ENCODE assay signal across 19 cellular contexts in the genomic region with DNA sequence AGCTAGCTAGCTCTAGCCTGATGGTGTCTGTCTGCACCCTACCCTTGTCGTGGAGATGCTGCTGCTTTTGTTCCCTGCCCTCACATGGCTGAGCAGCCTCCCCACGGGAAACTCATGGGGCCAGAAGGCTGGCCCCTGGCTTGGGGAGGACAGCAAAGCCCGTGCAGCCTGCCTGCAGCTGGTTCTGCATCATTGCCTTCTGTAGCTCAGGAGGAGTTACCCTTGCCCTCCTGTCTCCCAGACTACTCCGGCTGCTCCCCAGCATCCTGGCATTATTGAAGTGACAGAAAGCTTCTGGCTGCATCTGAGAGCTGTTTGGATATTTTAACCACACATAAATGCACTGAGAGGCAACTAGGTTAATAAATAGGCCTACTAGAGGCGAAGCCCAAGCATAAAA.
A peak's percentile ranks its signal among the peaks of the same experiment; 100 is the strongest.
DNase-seq lines count a peak whose midpoint lies in the region; TF ChIP-seq lines count a peak whose summit lies in the region.
"Had no signal": no experiment of that assay in that cellular context is flagged by ENCODE, and none has a peak within 500 bp of the region (broad histone marks: within the 10 kb centered on the region; RNA-seq: fewer than 3 reads in every experiment).

No MANE protein-coding gene starts in this region.

- peak overlapping the region; percentile 74 for H2BK5ac ChIP-seq in mesenchymal stem cell (ENCODE audit: low read depth, low read length, poor library complexity, severe bottlenecking)
- no peak overlapping the region for H2BK5ac ChIP-seq in neuronal stem cell (ENCODE audit: low read length)

- H3K36me3 Mint-ChIP-seq in brain: peaks cover 5% of the 10 kb centered on the region
- H3K36me3 Mint-ChIP-seq: CD4-positive, CD25-positive, alpha-beta regulatory T cell had no signal

- no peak overlapping the region for H3K4me2 ChIP-seq in mesenchymal stem cell (ENCODE audit: low read length, poor library complexity, severe bottlenecking)
- no peak overlapping the region for H3K4me2 ChIP-seq in neuronal stem cell (ENCODE audit: insufficient read depth, low read length, poor library complexity, severe bottlenecking)
- no peak overlapping the region for H3K4me2 ChIP-seq in PC-9
- H3K4me2 ChIP-seq: A549 had no signal

- H3K9ac ChIP-seq in mesenchymal stem cell (ENCODE audit: low read length) (peak overlapping the region; percentile 7), neuronal stem cell (ENCODE audit: low read depth, low read length, poor library complexity) (no peak overlapping the region)

- CTCF ChIA-PET in AG04450 (lab: Charles Lee): no interaction called here
- CTCF ChIA-PET in PC-9 (lab: Charles Lee): no interaction called here

- H3K4me1 ChIP-seq in mesenchymal stem cell (ENCODE audit: control insufficient read depth, insufficient read depth, low read depth, low read length): peaks cover 18% of the 10 kb centered on the region
- peaks cover 2 to 3% of the 10 kb centered on the region in 2 donors for H3K4me1 ChIP-seq in neuronal stem cell (ENCODE audit: control insufficient read depth in 2 of 2, insufficient read depth in 1 of 2, low read depth in 1 of 2, low read length in 2 of 2)
- no peaks in the 10 kb centered on the region for H3K4me1 ChIP-seq in PC-9 (replicated peaks; ENCODE audit: insufficient read depth)
- H3K4me1 ChIP-seq: Peyer's patch had no signal

- H3K23ac ChIP-seq in mesenchymal stem cell (ENCODE audit: low read length in 2 of 2) (no peak overlapping the region), neuronal stem cell (ENCODE audit: low read depth, low read length, poor library complexity) (no peak overlapping the region)

- intact Hi-C loops in PC-9 (cut with micrococcal nuclease; ENCODE audit: unreplicated experiment): no loop called here

- H2AFZ ChIP-seq in mesenchymal stem cell (ENCODE audit: low read depth, low read length) (no peak overlapping the region), neuronal stem cell (ENCODE audit: low read length) (peak overlapping the region; percentile 65), PC-9 (no peak overlapping the region)

- H2AK5ac ChIP-seq in mesenchymal stem cell (ENCODE audit: low read length, severe bottlenecking): peak overlapping the region; percentile 84
- no peak overlapping the region for H2AK5ac ChIP-seq in neuronal stem cell (ENCODE audit: low read depth, low read length)

- H3K18ac ChIP-seq in mesenchymal stem cell (ENCODE audit: low read depth in 1 of 2, low read length in 2 of 2) (no peak overlapping the region), neuronal stem cell (ENCODE audit: low read length) (no peak overlapping the region)

- no peaks in the 10 kb centered on the region for H3F3A ChIP-seq in PC-9 (ENCODE audit: insufficient read depth, low read depth)

- H3K9me3 ChIP-seq in AG04450 (ENCODE audit: control insufficient read depth, insufficient read depth, low read length): peaks cover 10% of the 10 kb centered on the region
- peaks cover 14% of the 10 kb centered on the region for H3K9me3 ChIP-seq in mesenchymal stem cell (ENCODE audit: control insufficient read depth, low read length)
- peaks cover 3 to 16% of the 10 kb centered on the region in 2 donors for H3K9me3 ChIP-seq in neuronal stem cell (replicated peaks in 1 of 2; ENCODE audit: control insufficient read depth in 2 of 2, insufficient read depth in 1 of 2, low read depth in 1 of 2, low read length in 2 of 2)
- H3K9me3 ChIP-seq in PC-9 (ENCODE audit: insufficient read depth, low read depth): peaks cover 4% of the 10 kb centered on the region; the same call in 1 of the 2 replicates
- H3K9me3 ChIP-seq: A549, Peyer's patch had no signal

- H3K4ac ChIP-seq in mesenchymal stem cell (ENCODE audit: low read depth in 1 of 2, low read length in 2 of 2) (peak overlapping the region in 1 of 2 experiments; percentile 15), neuronal stem cell (ENCODE audit: low read length) (no peak overlapping the region)

- no peaks in the 10 kb centered on the region for H3K27me3 ChIP-seq in AG04450 (ENCODE audit: control insufficient read depth, insufficient read depth, low read length)
- peaks cover 0 to 4% of the 10 kb centered on the region in 2 experiments for H3K27me3 ChIP-seq in mesenchymal stem cell (ENCODE audit: control insufficient read depth in 1 of 2, insufficient read depth in 1 of 2, low read length in 2 of 2)
- no peaks in the 10 kb centered on the region for H3K27me3 ChIP-seq in neuronal stem cell (ENCODE audit: control insufficient read depth in 3 of 3, insufficient read depth in 3 of 3, low read depth in 1 of 3, low read length in 3 of 3)
- peaks cover 3% of the 10 kb centered on the region; the same call in 1 of the 2 replicates for H3K27me3 ChIP-seq in PC-9 (ENCODE audit: insufficient read depth, low read depth)
- H3K27me3 ChIP-seq: Peyer's patch had no signal

- no peaks in the 10 kb centered on the region for H3K79me2 ChIP-seq in PC-9 (ENCODE audit: low read depth)

- peaks cover 7 to 28% (median 16%) of the 10 kb centered on the region in 5 experiments for H3K9me3 Mint-ChIP-seq in brain

- no peaks in the 10 kb centered on the region for H4K20me1 ChIP-seq in PC-9 (ENCODE audit: insufficient read depth)

- peak overlapping the region; percentile 89 for H3K27ac ChIP-seq in AG04450 (ENCODE audit: low read depth, low read length)
- H3K27ac ChIP-seq in mesenchymal stem cell (ENCODE audit: low read length, poor library complexity, severe bottlenecking): peak overlapping the region; percentile 80
- no peak overlapping the region for H3K27ac ChIP-seq in neuronal stem cell (replicated peaks; ENCODE audit: low read length)
- no peak overlapping the region for H3K27ac ChIP-seq in PC-9
- H3K27ac ChIP-seq: Peyer's patch had no signal

- H3K9me2 ChIP-seq in PC-9 (ENCODE audit: insufficient read depth): no peaks in the 10 kb centered on the region

- H3K36me3 ChIP-seq in mesenchymal stem cell (ENCODE audit: control insufficient read depth in 1 of 2, insufficient read depth in 2 of 2, low read depth in 1 of 2, low read length in 2 of 2) (no peaks in the 10 kb centered on the region), neuronal stem cell (replicated peaks in 1 of 2; ENCODE audit: control insufficient read depth in 2 of 2, insufficient read depth in 2 of 2, low read length in 2 of 2) (no peaks in the 10 kb centered on the region), PC-9 (ENCODE audit: low read depth) (no peaks in the 10 kb centered on the region)
- H3K36me3 ChIP-seq: Peyer's patch had no signal

- H3K79me1 ChIP-seq in mesenchymal stem cell (replicated peaks; ENCODE audit: low read length, poor library complexity, severe bottlenecking) (no peaks in the 10 kb centered on the region), neuronal stem cell (ENCODE audit: low read depth, low read length) (no peaks in the 10 kb centered on the region)

- no peak for TF ChIP-seq CTCF in AG04450 (IDR thresholded peaks at IDR 0.05; ENCODE audit: low read depth, low read length)
- no peak for TF ChIP-seq CTCF in brain (conservative IDR thresholded peaks at IDR 0.05)
- TF ChIP-seq CTCF in PC-9 (conservative IDR thresholded peaks at IDR 0.05): no peak

- H3K27ac Mint-ChIP-seq in brain: peak overlapping the region in 3 of 5 experiments; percentile 7 to 56 (median 14)
- H3K27ac Mint-ChIP-seq: CD4-positive, CD25-positive, alpha-beta regulatory T cell had no signal

- no peak overlapping the region for H3K4me3 ChIP-seq in AG04450 (ENCODE audit: low read depth, low read length)
- H3K4me3 ChIP-seq in mesenchymal stem cell (ENCODE audit: insufficient read depth in 1 of 2, low read depth in 1 of 2, low read length in 2 of 2): no peak overlapping the region
- H3K4me3 ChIP-seq in neuronal stem cell (ENCODE audit: low read length in 2 of 2): no peak overlapping the region
- H3K4me3 ChIP-seq in PC-9: no peak overlapping the region
- H3K4me3 ChIP-seq: A549, Peyer's patch had no signal

- H4K8ac ChIP-seq in mesenchymal stem cell (ENCODE audit: low read length): no peak overlapping the region
- no peak overlapping the region for H4K8ac ChIP-seq in neuronal stem cell (ENCODE audit: low read depth, low read length)

- H4K91ac ChIP-seq in mesenchymal stem cell (ENCODE audit: low read length) (no peak overlapping the region), neuronal stem cell (ENCODE audit: low read depth, low read length, poor library complexity) (no peak overlapping the region)

- no peak overlapping the region for H2BK120ac ChIP-seq in mesenchymal stem cell (ENCODE audit: low read depth, low read length)
- no peak overlapping the region for H2BK120ac ChIP-seq in neuronal stem cell (ENCODE audit: low read depth, low read length)

- no TSS peak for BruUV-seq in PC-9 (replicated peaks; lab: Mats Ljungman, UMichigan)

- no peak overlapping the region for H2BK15ac ChIP-seq in mesenchymal stem cell (ENCODE audit: low read depth, poor library complexity, severe bottlenecking)
- H2BK15ac ChIP-seq in neuronal stem cell (ENCODE audit: low read length): no peak overlapping the region

- WGBS in mesenchymal stem cell: 74% methylated on average over 5 of the region's 5 CpGs
- no CpG with 5 or more reads among the region's 5 CpGs for WGBS in neuronal stem cell (ENCODE audit: extremely low coverage in 2 of 2, insufficient read length in 2 of 2, insufficient replicate concordance in 1 of 2), 2 donors

- H2BK12ac ChIP-seq in mesenchymal stem cell (ENCODE audit: low read length in 2 of 2) (no peak overlapping the region), neuronal stem cell (ENCODE audit: low read length) (no peak overlapping the region)

- no peaks in the 10 kb centered on the region for H3K27me3 Mint-ChIP-seq in brain

- H3K14ac ChIP-seq in mesenchymal stem cell (ENCODE audit: low read length in 2 of 2) (no peak overlapping the region), neuronal stem cell (ENCODE audit: low read length) (no peak overlapping the region)

- no peak overlapping the region for H3K4me3 Mint-ChIP-seq in brain
- H3K4me3 Mint-ChIP-seq: CD4-positive, CD25-positive, alpha-beta regulatory T cell had no signal

- H3K4me1 Mint-ChIP-seq in brain: peaks cover 10% of the 10 kb centered on the region

- no peak for DNase-seq in AG04450 (ENCODE audit: low read depth, low spot score)
- DNase-seq in mesenchymal stem cell: no peak
- no peak for DNase-seq in neuronal stem cell (ENCODE audit: low spot score)
- DNase-seq in COR-L47 (lab: John Stamatoyannopoulos, UW): no peak
- no peak for DNase-seq in PC-9
- no peak for DNase-seq in HPDE6-E6E7 (ENCODE audit: extremely low spot score)
- no peak for DNase-seq in middle frontal gyrus (ENCODE audit: extremely low spot score, low spot score)
- DNase-seq: CD4-positive, CD25-positive, alpha-beta regulatory T cell; DMS79 treated with DMSO at 0.1 percent for 48 hours; KG1; NCI-H1105; NCI-H146; NCI-H2029; NCI-H510A treated with DMSO at 0.1 percent for 48 hours; NCI-H748 treated with DMSO at 0.1 percent for 48 hours; NK-92 treated with Interleukin-12 subunit alpha and Interleukin-12 subunit beta, amount 100 ng/mL, for 24 hours; Peyer's patch had no signal

- POLR2A ChIA-PET in AG04450 (lab: Yijun Ruan, JAX) (interaction anchor here (0.7 to 2.3 kb wide), 9 partner anchors 8 to 119 kb away, joined by 3 to 9 read pairs (median 3); no protein-coding TSS in a partner anchor), PC-9 (lab: Charles Lee; ENCODE audit: unreplicated experiment) (interaction anchor here (0.6 kb wide), 1 partner anchor 29 kb away, joined by 6 read pairs; no protein-coding TSS in a partner anchor)

Comparison
In these comparisons a context has a peak if more than half of its experiments do, and no peak if none do; other contexts are left out.
1. H3K27ac ChIP-seq: peak in AG04450 (single experiment) and mesenchymal stem cell (single experiment); none in neuronal stem cell (single experiment) and PC-9 (single experiment).